Comparison of ENCODE assay signal across 8 cellular contexts in the genomic region with DNA sequence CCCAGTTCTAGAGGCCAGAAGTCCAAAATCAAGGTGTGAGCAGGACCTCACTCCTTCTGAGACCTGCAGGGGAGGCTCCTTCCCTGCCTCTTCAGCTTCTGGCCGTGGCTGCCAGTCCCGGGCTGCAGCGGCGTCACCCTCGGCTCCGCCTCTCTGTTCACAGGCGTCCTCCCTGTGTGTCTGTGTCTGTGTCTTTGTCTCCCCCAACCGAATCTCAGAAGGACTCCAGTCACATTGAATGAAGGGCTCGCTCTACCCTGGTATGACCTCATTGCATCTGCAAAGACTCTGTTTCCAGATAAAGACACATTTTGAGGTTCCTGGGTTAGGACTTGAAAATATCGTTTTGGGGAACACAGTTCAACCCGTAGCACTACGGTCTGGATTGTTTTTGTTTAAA. TPM values are rescaled to one million over a fixed set of nuclear protein-coding genes. Genes with fewer than 3 reads are reported as not detected.
DNase-seq lines count a peak whose midpoint lies in the region; ATAC-seq, FAIRE-seq and TF ChIP-seq lines count a peak whose summit lies in the region.

No MANE protein-coding gene starts in this region.

- TF ChIP-seq CTCF in D721Med (IDR thresholded peaks at IDR 0.05; ENCODE audit: insufficient read depth, missing control alignments) = peak; percentile 7
- TF ChIP-seq CTCF in cardiac muscle cell (IDR thresholded peaks at IDR 0.05; ENCODE audit: low read depth, low read length) = no peak
- TF ChIP-seq CTCF in psoas muscle (IDR thresholded peaks at IDR 0.05) = peak; percentile 6

- 17 to 21% (median 19%) methylated on average over 12 of the region's 12 CpGs for WGBS in psoas muscle, 3 donors

- H3K4me1 Mint-ChIP-seq in activated T-cell treated with anti-CD3 and anti-CD28 coated beads, Interleukin-2, amount 50 U/mL, for 24 hours (ENCODE audit: low read depth) = peaks cover 9% of the 10 kb centered on the region

- no peak for FAIRE-seq in D721Med (lab: Jason Lieb, UNC)

- H3K36me3 ChIP-seq in cardiac muscle cell = no peaks in the 10 kb centered on the region
- H3K36me3 ChIP-seq in psoas muscle (ENCODE audit: insufficient read depth in 1 of 2, low read depth in 1 of 2) = no peaks in the 10 kb centered on the region

- ATAC-seq in HG02759 (IDR thresholded peaks at IDR 0.05; ENCODE audit: unreplicated experiment) (peak; percentile 71), psoas muscle (peak; percentile 51 to 73 (median 67)), HG03354 (IDR thresholded peaks at IDR 0.05; ENCODE audit: poor library complexity, severe bottlenecking, unreplicated experiment) (no peak), GM18517 (IDR thresholded peaks at IDR 0.05; ENCODE audit: unreplicated experiment) (no peak)

- DNase-seq in D721Med (ENCODE audit: insufficient read length, low spot score) (no peak), NOMO-1 treated with dmso at 0.1 percent for 144 hours (lab: John Stamatoyannopoulos, UW; ENCODE audit: unreplicated experiment) (peak; percentile 8), cardiac muscle cell (ENCODE audit: low read depth in 1 of 2, low spot score in 1 of 2) (peak; percentile 46 to 49), psoas muscle (peak; percentile 48 to 74)
- DNase-seq in activated T-cell treated with anti-CD3 and anti-CD28 coated beads, Interleukin-2, amount 50 U/mL, for 24 hours = peak; percentile 43

- H3K27me3 ChIP-seq in cardiac muscle cell = no peaks in the 10 kb centered on the region
- H3K27me3 ChIP-seq in psoas muscle (ENCODE audit: insufficient read depth in 3 of 3, low read length in 2 of 3) = no peaks in the 10 kb centered on the region

- intact Hi-C loops in psoas muscle (cut with DNase I) = no loop called here

- H3K4me1 ChIP-seq in cardiac muscle cell (ENCODE audit: low read depth) (peaks cover 2% of the 10 kb centered on the region), psoas muscle (no peaks in the 10 kb centered on the region)

- H3K27ac ChIP-seq in cardiac muscle cell (no peak overlapping the region), psoas muscle (no peak overlapping the region)

- H3K9me3 ChIP-seq in cardiac muscle cell (ENCODE audit: low read depth) = no peaks in the 10 kb centered on the region
- H3K9me3 ChIP-seq in psoas muscle = no peaks in the 10 kb centered on the region

- no peak overlapping the region for H3K27ac Mint-ChIP-seq in activated T-cell treated with anti-CD3 and anti-CD28 coated beads, Interleukin-2, amount 50 U/mL, for 24 hours

- H3K4me3 ChIP-seq in cardiac muscle cell (no peak overlapping the region), psoas muscle (no peak overlapping the region)

- no peak overlapping the region for H3K4me3 Mint-ChIP-seq in activated T-cell treated with anti-CD3 and anti-CD28 coated beads, Interleukin-2, amount 50 U/mL, for 24 hours

- H3K36me3 Mint-ChIP-seq in activated T-cell treated with anti-CD3 and anti-CD28 coated beads, Interleukin-2, amount 50 U/mL, for 24 hours (ENCODE audit: low read depth) = no peaks in the 10 kb centered on the region

- H3K27me3 Mint-ChIP-seq in activated T-cell treated with anti-CD3 and anti-CD28 coated beads, Interleukin-2, amount 50 U/mL, for 24 hours = peaks cover 28% of the 10 kb centered on the region

- no peaks in the 10 kb centered on the region for H3K9me3 Mint-ChIP-seq in activated T-cell treated with anti-CD3 and anti-CD28 coated beads, Interleukin-2, amount 50 U/mL, for 24 hours

RNA-seq across cellular contexts. Expression of gene GALNT11, which starts 33.1 kb away (rescaled TPM):
- 41.6 and 44.3 TPM in 2 replicates for total RNA-seq in cardiac muscle cell
- polyA plus RNA-seq in cardiac muscle cell = 49.4 and 53.7 TPM in 2 replicates
- 10 to 100 TPM; 11.2 to 20.6 (median 17.6) TPM for total RNA-seq in psoas muscle
- polyA plus RNA-seq in psoas muscle = 10 to 100 TPM; 13.6 to 20.3 (median 14.0) TPM

RNA-seq across cellular contexts. Expression of gene GALNTL5, which starts 36.1 kb away (rescaled TPM):
- total RNA-seq in cardiac muscle cell (not detected in 2 replicates), psoas muscle (not detected)
- polyA plus RNA-seq in cardiac muscle cell (not detected in 2 replicates), psoas muscle (not detected)

Comparison
In these comparisons a context has a peak if more than half of its experiments do, and no peak if none do; other contexts are left out.
1. ATAC-seq: peak in HG02759 (single experiment) and psoas muscle (4 of 4); none in HG03354 (single experiment) and GM18517 (single experiment).